16 cellular contexts compared by ENCODE assay signal in the genomic region with DNA sequence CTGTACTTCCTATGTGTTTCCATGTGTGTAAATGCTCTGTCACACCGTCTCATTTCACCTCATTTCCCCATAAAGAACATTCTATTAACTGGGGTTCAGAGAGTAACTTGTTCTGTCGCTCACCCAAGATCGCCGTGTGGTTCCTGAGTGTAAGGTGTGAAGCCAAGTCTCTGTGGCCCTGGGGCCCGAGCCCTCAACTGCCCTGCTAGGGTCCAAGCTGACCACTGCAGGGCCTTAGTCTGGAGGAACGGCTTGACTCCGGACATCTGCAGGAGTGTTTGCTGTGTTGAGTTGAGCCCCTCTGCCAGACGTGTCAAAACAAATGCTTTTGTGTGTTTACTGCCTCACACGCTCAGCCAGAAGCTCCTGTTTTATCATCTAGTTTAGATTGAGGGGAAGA.
A peak's percentile ranks its signal among the peaks of the same experiment; 100 is the strongest.
DNase-seq lines count a peak whose midpoint lies in the region; ATAC-seq, FAIRE-seq and TF ChIP-seq lines count a peak whose summit lies in the region.
"Had no signal": no experiment of that assay in that cellular context is flagged by ENCODE, and none has a peak within 500 bp of the region (broad histone marks: within the 10 kb centered on the region; RNA-seq: fewer than 3 reads in every experiment).

No MANE protein-coding gene starts in this region.

- H3K23ac ChIP-seq in mesendoderm (ENCODE audit: low read length) = no peak overlapping the region

- no peak overlapping the region for H3K27ac Mint-ChIP-seq in astrocyte (ENCODE audit: unreplicated experiment)

- H3K27ac ChIP-seq in KOPT-K1 (ENCODE audit: low read depth, low read length, poor library complexity, severe bottlenecking) = peak overlapping the region; percentile 50
- H3K27ac ChIP-seq in astrocyte (ENCODE audit: low read depth, low read length) = no peak overlapping the region
- H3K27ac ChIP-seq in mesendoderm (ENCODE audit: low read depth, low read length) = no peak overlapping the region
- peak overlapping the region; percentile 23 for H3K27ac ChIP-seq in psoas muscle
- H3K27ac ChIP-seq in breast epithelium = no peak overlapping the region

- H3K4me3 Mint-ChIP-seq in astrocyte (ENCODE audit: unreplicated experiment) = no peak overlapping the region

- ATAC-seq in psoas muscle (no peak), HG03457 (IDR thresholded peaks at IDR 0.05; ENCODE audit: unreplicated experiment) (no peak), GM19023 (IDR thresholded peaks at IDR 0.05; ENCODE audit: unreplicated experiment) (no peak)
- ATAC-seq: K562 had no signal

- intact Hi-C loops in psoas muscle (cut with DNase I) (no loop called here), breast epithelium (cut with DNase I; ENCODE audit: low total_unique reads) (no loop called here)

- no peak for DNase-seq in astrocyte (ENCODE audit: low read depth)
- peak; percentile 28 for DNase-seq in mesendoderm
- no peak for DNase-seq in psoas muscle
- no peak for DNase-seq in breast epithelium (ENCODE audit: low spot score in 2 of 2)
- DNase-seq: C1 segment of cervical spinal cord, DMS79, GOT3, NCI-H1436, NCI-H2171, NCI-H526 treated with DMSO at 0.1 percent for 48 hours, Right ventricle myocardium superior had no signal

- FAIRE-seq in astrocyte (lab: Jason Lieb, UNC) = no peak
- FAIRE-seq: K562, RCC 7860 had no signal

- no peak overlapping the region for H4K5ac ChIP-seq in mesendoderm (ENCODE audit: low read length)

- no peak overlapping the region for H2AFZ ChIP-seq in astrocyte (ENCODE audit: low read depth, low read length)

- H2BK120ac ChIP-seq in mesendoderm (ENCODE audit: low read depth, low read length) = no peak overlapping the region

- no peaks in the 10 kb centered on the region for H3K27me3 ChIP-seq in astrocyte (ENCODE audit: insufficient read depth, low read length)
- no peaks in the 10 kb centered on the region for H3K27me3 ChIP-seq in mesendoderm (ENCODE audit: insufficient read depth, low read length, poor library complexity)
- no peaks in the 10 kb centered on the region for H3K27me3 ChIP-seq in psoas muscle (ENCODE audit: insufficient read depth in 3 of 3, low read length in 2 of 3)
- no peaks in the 10 kb centered on the region for H3K27me3 ChIP-seq in breast epithelium

- no peak overlapping the region for H2BK5ac ChIP-seq in mesendoderm (ENCODE audit: low read length)

- H3K18ac ChIP-seq in mesendoderm (ENCODE audit: low read length) = no peak overlapping the region

- H3K4me2 ChIP-seq in astrocyte (ENCODE audit: low read length) (peak overlapping the region; percentile 29), mesendoderm (ENCODE audit: low read length) (no peak overlapping the region)

- H3K36me3 Mint-ChIP-seq in astrocyte (ENCODE audit: low read depth, unreplicated experiment) = no peaks in the 10 kb centered on the region

- no peak overlapping the region for H3K4ac ChIP-seq in mesendoderm (ENCODE audit: low read depth, low read length)

- WGBS in mesendoderm (ENCODE audit: extremely low coverage, insufficient coverage, low lambda C conversion rate) = no CpG with 5 or more reads among the region's 9 CpGs
- 91 to 97% (median 94%) methylated on average over 9 of the region's 9 CpGs for WGBS in psoas muscle, 3 donors

- peaks cover 21% of the 10 kb centered on the region for H4K20me1 ChIP-seq in astrocyte (ENCODE audit: insufficient read depth, low read length)

- no peaks in the 10 kb centered on the region for H3K4me1 ChIP-seq in astrocyte (ENCODE audit: insufficient read depth, low read length)
- no peaks in the 10 kb centered on the region for H3K4me1 ChIP-seq in mesendoderm (ENCODE audit: control insufficient read depth, low read depth, low read length)
- peaks cover 21% of the 10 kb centered on the region for H3K4me1 ChIP-seq in psoas muscle
- H3K4me1 ChIP-seq in breast epithelium = no peaks in the 10 kb centered on the region

- no peak overlapping the region for H3K4me3 ChIP-seq in astrocyte (ENCODE audit: insufficient read depth, low read depth, low read length)
- no peak overlapping the region for H3K4me3 ChIP-seq in mesendoderm (ENCODE audit: low read length)
- no peak overlapping the region for H3K4me3 ChIP-seq in psoas muscle
- H3K4me3 ChIP-seq in breast epithelium = no peak overlapping the region
- H3K4me3 ChIP-seq: K562 had no signal

- H3K27me3 Mint-ChIP-seq in astrocyte (ENCODE audit: low read depth, unreplicated experiment) = no peaks in the 10 kb centered on the region

- no peaks in the 10 kb centered on the region for H3K9me3 ChIP-seq in KOPT-K1 (ENCODE audit: insufficient read depth, low read length, poor library complexity, severe bottlenecking)
- no peaks in the 10 kb centered on the region for H3K9me3 ChIP-seq in astrocyte (ENCODE audit: insufficient read depth, low read depth, low read length)
- no peaks in the 10 kb centered on the region for H3K9me3 ChIP-seq in psoas muscle
- no peaks in the 10 kb centered on the region for H3K9me3 ChIP-seq in breast epithelium

- H2AK5ac ChIP-seq in mesendoderm (ENCODE audit: low read length) = no peak overlapping the region

- no peak for TF ChIP-seq CTCF in astrocyte (IDR thresholded peaks at IDR 0.05; ENCODE audit: insufficient read depth, low read depth, low read length)
- no peak for TF ChIP-seq CTCF in psoas muscle (IDR thresholded peaks at IDR 0.05)
- TF ChIP-seq CTCF in breast epithelium (IDR thresholded peaks at IDR 0.05) = no peak

- no peak overlapping the region for H3K56ac ChIP-seq in mesendoderm (ENCODE audit: low read length)

- H3K9ac ChIP-seq in astrocyte (ENCODE audit: low read length) = no peak overlapping the region
- H3K9ac ChIP-seq in mesendoderm (ENCODE audit: low read length) = no peak overlapping the region

- no peak for TF ChIP-seq POLR2A in breast epithelium (IDR thresholded peaks at IDR 0.05)

- H3K79me2 ChIP-seq in astrocyte (ENCODE audit: insufficient read depth, low read length) = peaks cover 3% of the 10 kb centered on the region
- no peaks in the 10 kb centered on the region for H3K79me2 ChIP-seq in mesendoderm (ENCODE audit: control insufficient read depth, insufficient read depth, low read length)

- peaks cover 8% of the 10 kb centered on the region for H3K4me1 Mint-ChIP-seq in astrocyte (ENCODE audit: low read depth, unreplicated experiment)

- peaks cover 2% of the 10 kb centered on the region for H3K79me1 ChIP-seq in mesendoderm (ENCODE audit: low read length)

- peaks cover 44% of the 10 kb centered on the region; the same call in 1 of the 2 replicates for H3K36me3 ChIP-seq in KOPT-K1 (ENCODE audit: insufficient read depth, low read length)
- H3K36me3 ChIP-seq in astrocyte (ENCODE audit: insufficient read depth, low read length) = no peaks in the 10 kb centered on the region
- H3K36me3 ChIP-seq in mesendoderm (ENCODE audit: control insufficient read depth, insufficient read depth, low read length) = no peaks in the 10 kb centered on the region
- no peaks in the 10 kb centered on the region for H3K36me3 ChIP-seq in psoas muscle (ENCODE audit: insufficient read depth in 1 of 2, low read depth in 1 of 2)
- no peaks in the 10 kb centered on the region for H3K36me3 ChIP-seq in breast epithelium

- H2BK15ac ChIP-seq in mesendoderm (replicated peaks; ENCODE audit: low read depth) = no peak overlapping the region

- H3K9me3 Mint-ChIP-seq in astrocyte (ENCODE audit: unreplicated experiment) = no peaks in the 10 kb centered on the region

- H4K8ac ChIP-seq in mesendoderm (ENCODE audit: low read depth, low read length) = no peak overlapping the region

Comparison
In these comparisons a context has a peak if more than half of its experiments do, and no peak if none do; other contexts are left out.
1. H3K27ac ChIP-seq: peak in KOPT-K1 (single experiment) and psoas muscle (single experiment); none in astrocyte (single experiment), mesendoderm (single experiment) and breast epithelium (0 of 2).